ENCODE assay signal across 8 cellular contexts in the genomic region with DNA sequence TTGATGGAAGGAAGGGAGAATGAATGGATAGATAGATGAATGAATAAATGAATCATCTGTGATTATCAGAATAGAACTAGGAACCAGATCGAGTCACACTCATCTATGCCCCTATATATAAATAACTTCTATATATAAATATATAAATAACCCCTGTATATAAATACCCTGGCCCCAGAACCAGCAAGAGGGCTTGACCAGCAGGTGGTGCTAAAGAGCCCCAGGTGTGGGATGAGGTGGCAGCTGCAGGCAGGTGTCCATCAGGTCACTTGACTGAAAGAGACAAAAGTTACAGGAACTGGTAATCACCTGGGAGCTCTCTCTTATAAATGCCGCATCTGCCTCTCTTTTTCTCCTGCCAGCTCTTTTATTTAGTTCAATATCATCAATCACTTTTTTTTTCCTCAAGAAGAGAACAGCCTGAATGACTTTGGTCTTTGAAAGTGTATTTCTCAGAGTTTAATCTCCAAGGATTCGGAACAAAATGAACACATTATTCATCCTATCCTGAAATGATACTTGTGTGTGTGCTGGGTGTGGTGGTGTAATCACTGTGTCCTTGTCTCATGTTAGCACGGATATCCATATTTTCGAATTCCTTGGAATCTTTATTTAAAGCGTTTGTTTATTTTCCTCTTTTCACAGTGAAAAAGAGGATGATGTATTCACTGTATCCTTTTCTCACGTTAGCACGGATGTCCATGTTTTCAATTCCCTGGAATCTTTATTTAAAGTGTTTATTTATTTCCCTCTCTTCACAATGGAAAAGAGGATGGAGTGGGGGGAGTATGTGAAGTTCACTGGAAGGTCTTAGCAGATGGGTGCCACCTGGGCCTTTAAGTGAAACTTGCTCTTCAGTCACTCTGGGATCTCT. TPM values are rescaled to one million over a fixed set of nuclear protein-coding genes. Genes with fewer than 3 reads are reported as not detected.
DNase-seq lines count a peak whose midpoint lies in the region; ATAC-seq and TF ChIP-seq lines count a peak whose summit lies in the region.

No MANE protein-coding gene starts in this region.

- no peaks in the 10 kb centered on the region for H3K36me3 Mint-ChIP-seq in CD4-positive, CD25-positive, alpha-beta regulatory T cell
- no peaks in the 10 kb centered on the region for H3K36me3 Mint-ChIP-seq in nephron (ENCODE audit: low read depth)

- no peaks in the 10 kb centered on the region for H3K9me3 ChIP-seq in CD4-positive, CD25-positive, alpha-beta regulatory T cell (ENCODE audit: control insufficient read depth in 2 of 2, low read length in 2 of 2)

- H3K36me3 ChIP-seq in CD4-positive, CD25-positive, alpha-beta regulatory T cell (ENCODE audit: control insufficient read depth, insufficient read depth, low read length): no peaks in the 10 kb centered on the region

- ATAC-seq in CD4-positive, CD25-positive, alpha-beta regulatory T cell (ENCODE audit: low read depth in 2 of 2): peak; percentile 60 to 74
- peak; percentile 77 for ATAC-seq in esophagus mucosa
- ATAC-seq in HG02642 (IDR thresholded peaks at IDR 0.05; ENCODE audit: poor library complexity, unreplicated experiment): no peak

- H3K4me3 Mint-ChIP-seq in CD4-positive, CD25-positive, alpha-beta regulatory T cell: peak overlapping the region in 1 of 4 donors; percentile 34
- no peak overlapping the region for H3K4me3 Mint-ChIP-seq in nephron

- H3K9me3 Mint-ChIP-seq in CD4-positive, CD25-positive, alpha-beta regulatory T cell: peaks cover 0 to 3% (median 0%) of the 10 kb centered on the region in 7 donors
- peaks cover 12% of the 10 kb centered on the region for H3K9me3 Mint-ChIP-seq in nephron

- peaks cover 0 to 11% (median 3%) of the 10 kb centered on the region in 4 donors for H3K4me1 Mint-ChIP-seq in CD4-positive, CD25-positive, alpha-beta regulatory T cell
- no peaks in the 10 kb centered on the region for H3K4me1 Mint-ChIP-seq in nephron

- no peak overlapping the region for H3K27ac ChIP-seq in CD4-positive, CD25-positive, alpha-beta regulatory T cell (ENCODE audit: insufficient read depth, low read length, poor library complexity, severe bottlenecking)

- peaks cover 3% of the 10 kb centered on the region for H3K27me3 ChIP-seq in CD4-positive, CD25-positive, alpha-beta regulatory T cell (ENCODE audit: control insufficient read depth, insufficient read depth, low read length)

- H3K4me3 ChIP-seq in CD4-positive, CD25-positive, alpha-beta regulatory T cell (ENCODE audit: low read depth, low read length): no peak overlapping the region

- TF ChIP-seq CTCF in nephron (IDR thresholded peaks at IDR 0.05; ENCODE audit: unreplicated experiment in 3 of 3): peak; percentile 55 to 63 (median 57)

- no peaks in the 10 kb centered on the region for H3K4me1 ChIP-seq in CD4-positive, CD25-positive, alpha-beta regulatory T cell (ENCODE audit: control insufficient read depth, insufficient read depth, low read length, poor library complexity, severe bottlenecking)

- no peak overlapping the region for H3K27ac Mint-ChIP-seq in CD4-positive, CD25-positive, alpha-beta regulatory T cell
- no peak overlapping the region for H3K27ac Mint-ChIP-seq in nephron

- peaks cover 23% of the 10 kb centered on the region for H3K27me3 Mint-ChIP-seq in CD4-positive, CD25-positive, alpha-beta regulatory T cell
- H3K27me3 Mint-ChIP-seq in nephron (ENCODE audit: low read depth): peaks cover 39% of the 10 kb centered on the region

- peak; percentile 61 to 72 (median 64) for DNase-seq in CD4-positive, CD25-positive, alpha-beta regulatory T cell
- peak; percentile 36 for DNase-seq in H4 (ENCODE audit: low spot score)
- DNase-seq in NCI-H526 (lab: John Stamatoyannopoulos, UW): peak; percentile 66 to 86
- DNase-seq in activated CD8-positive, alpha-beta memory T cell treated with anti-CD3 and anti-CD28 coated beads, Interleukin-2, amount 50 U/mL, for 1 hour (ENCODE audit: extremely low read depth): peak; percentile 45
- DNase-seq in superior temporal gyrus (ENCODE audit: extremely low spot score): peak; percentile 24

RNA-seq across cellular contexts. Expression of gene ATG7, which starts 35.4 kb away (rescaled TPM):
- 42.2 TPM for total RNA-seq in CD4-positive, CD25-positive, alpha-beta regulatory T cell
- 10 to 100 TPM; 13.4 to 26.7 (median 14.6) TPM for polyA plus RNA-seq in CD4-positive, CD25-positive, alpha-beta regulatory T cell
- total RNA-seq in H4 (2014; rRNA removed; shearing (Covaris generic)): 41.6 and 59.1 TPM in 2 replicates
- total RNA-seq in esophagus mucosa: 30.0 TPM

Comparison
In these comparisons a context has a peak if more than half of its experiments do, and no peak if none do; other contexts are left out.
1. DNase-seq: peak in every context shown above with its lines; median percentile 76 in NCI-H526; 64 in CD4-positive, CD25-positive, alpha-beta regulatory T cell; 45 in activated CD8-positive, alpha-beta memory T cell treated with anti-CD3 and anti-CD28 coated beads, Interleukin-2, amount 50 U/mL, for 1 hour; 36 in H4; 24 in superior temporal gyrus.